Comparison of ENCODE assay signal across 23 cellular contexts in the genomic region with DNA sequence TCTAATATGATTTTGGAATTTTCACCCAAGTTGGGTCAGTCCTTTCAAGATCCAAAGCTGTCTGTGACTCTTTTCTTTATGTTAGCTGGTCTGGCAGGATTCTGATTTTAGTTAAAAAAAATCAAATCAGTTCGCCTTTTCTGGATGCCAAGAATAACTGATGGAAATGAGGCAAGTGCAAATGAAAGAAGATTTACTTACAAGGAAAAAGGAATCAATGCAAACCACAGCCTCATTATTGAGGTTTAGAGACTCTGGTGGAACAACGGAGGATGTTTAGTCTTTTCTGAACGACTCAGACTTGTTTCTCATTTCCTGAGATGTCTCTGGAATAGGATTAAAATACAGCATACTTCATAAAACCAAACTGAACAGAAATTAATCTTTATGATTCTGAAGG.
A peak's percentile ranks its signal among the peaks of the same experiment; 100 is the strongest.
DNase-seq lines count a peak whose midpoint lies in the region; ATAC-seq, FAIRE-seq and TF ChIP-seq lines count a peak whose summit lies in the region.
"Had no signal": no experiment of that assay in that cellular context is flagged by ENCODE, and none has a peak within 500 bp of the region (broad histone marks: within the 10 kb centered on the region; RNA-seq: fewer than 3 reads in every experiment).

No MANE protein-coding gene starts in this region.

- no peaks in the 10 kb centered on the region for H4K20me1 ChIP-seq in astrocyte (ENCODE audit: insufficient read depth, low read length)

- peaks cover 28% of the 10 kb centered on the region for H3K4me1 Mint-ChIP-seq in astrocyte (ENCODE audit: low read depth, unreplicated experiment)

- DNase-seq in EH (ENCODE audit: low read depth), result peak; percentile 51
- peak; percentile 30 for DNase-seq in HT1080 (ENCODE audit: low read depth)
- peak; percentile 91 for DNase-seq in astrocyte (ENCODE audit: low read depth)
- peak; percentile 33 for DNase-seq in iris pigment epithelial cell (ENCODE audit: low read depth)
- DNase-seq in body of pancreas, result no peak
- no peak for DNase-seq in caudate nucleus (lab: John Stamatoyannopoulos, UW)
- DNase-seq in NCI-H2107 treated with DMSO at 0.1 percent for 48 hours (lab: John Stamatoyannopoulos, UW; ENCODE audit: unreplicated experiment), result no peak
- DNase-seq: DMS53; GOT3; NCI-H1092; NCI-H146; NCI-H2029; NCI-H226; NCI-H524; NCI-H774; NK-92 treated with Interleukin-12 subunit alpha and Interleukin-12 subunit beta, amount 100 ng/mL, for 24 hours; SJCRH30 had no signal

- H2AFZ ChIP-seq in astrocyte (ENCODE audit: low read depth, low read length), result no peak overlapping the region

- no peak for ATAC-seq in HG03039 (IDR thresholded peaks at IDR 0.05; ENCODE audit: unreplicated experiment)
- ATAC-seq in body of pancreas, result no peak
- ATAC-seq: GM12878, HCT116, Panc1 had no signal

- H3K4me3 Mint-ChIP-seq in astrocyte (ENCODE audit: unreplicated experiment), result no peak overlapping the region

- H3K4me1 ChIP-seq in astrocyte (ENCODE audit: insufficient read depth, low read length) (peaks cover 25% of the 10 kb centered on the region), body of pancreas (no peaks in the 10 kb centered on the region)

- 55 to 75% methylated on average over 3 of the region's 3 CpGs for WGBS in body of pancreas, 2 donors

- no peaks in the 10 kb centered on the region for H3K36me3 Mint-ChIP-seq in astrocyte (ENCODE audit: low read depth, unreplicated experiment)

- no peaks in the 10 kb centered on the region for H3K9me3 ChIP-seq in astrocyte (ENCODE audit: insufficient read depth, low read depth, low read length)
- H3K9me3 ChIP-seq in body of pancreas, result no peaks in the 10 kb centered on the region
- H3K9me3 ChIP-seq: SJCRH30 had no signal

- no peaks in the 10 kb centered on the region for H3K9me3 Mint-ChIP-seq in astrocyte (ENCODE audit: unreplicated experiment)

- H3K4me2 ChIP-seq in astrocyte (ENCODE audit: low read length), result peak overlapping the region; percentile 42

- H3K9ac ChIP-seq in astrocyte (ENCODE audit: low read length), result no peak overlapping the region

- intact Hi-C loops in body of pancreas (cut with DNase I), result no loop called here

- FAIRE-seq in astrocyte (lab: Jason Lieb, UNC), result peak; percentile 37
- FAIRE-seq: D721Med, GM12878 had no signal

- H3K27me3 ChIP-seq in astrocyte (ENCODE audit: insufficient read depth, low read length), result no peaks in the 10 kb centered on the region
- H3K27me3 ChIP-seq in body of pancreas, result no peaks in the 10 kb centered on the region
- H3K27me3 ChIP-seq: SJCRH30 had no signal

- H3K4me3 ChIP-seq in astrocyte (ENCODE audit: insufficient read depth, low read depth, low read length), result no peak overlapping the region
- no peak overlapping the region for H3K4me3 ChIP-seq in body of pancreas
- H3K4me3 ChIP-seq: GM12878, SJCRH30 had no signal

- H3K36me3 ChIP-seq in astrocyte (ENCODE audit: insufficient read depth, low read length), result no peaks in the 10 kb centered on the region
- no peaks in the 10 kb centered on the region for H3K36me3 ChIP-seq in body of pancreas (replicated peaks in 1 of 2; ENCODE audit: insufficient read depth in 1 of 2, low read depth in 2 of 2)
- H3K36me3 ChIP-seq: SJCRH30 had no signal

- no peak for TF ChIP-seq CTCF in astrocyte (IDR thresholded peaks at IDR 0.05; ENCODE audit: insufficient read depth, low read depth, low read length)
- TF ChIP-seq CTCF in body of pancreas (IDR thresholded peaks at IDR 0.05), result no peak

- no peak for TF ChIP-seq POLR2A in body of pancreas (IDR thresholded peaks at IDR 0.05)

- H3K27ac ChIP-seq in astrocyte (ENCODE audit: low read depth, low read length), result no peak overlapping the region
- no peak overlapping the region for H3K27ac ChIP-seq in body of pancreas
- H3K27ac ChIP-seq in caudate nucleus (ENCODE audit: low read depth, low read length), result no peak overlapping the region
- H3K27ac ChIP-seq: C4-2B, SJCRH30 had no signal

- peak overlapping the region; percentile 26 for H3K27ac Mint-ChIP-seq in astrocyte (ENCODE audit: unreplicated experiment)

- no peaks in the 10 kb centered on the region for H3K27me3 Mint-ChIP-seq in astrocyte (ENCODE audit: low read depth, unreplicated experiment)

- no peaks in the 10 kb centered on the region for H3K79me2 ChIP-seq in astrocyte (ENCODE audit: insufficient read depth, low read length)

Comparison
In these comparisons a context has a peak if more than half of its experiments do, and no peak if none do; other contexts are left out.
1. DNase-seq: peak in EH (single experiment), HT1080 (single experiment), astrocyte (single experiment) and iris pigment epithelial cell (single experiment); none in body of pancreas (0 of 4), caudate nucleus (0 of 61) and NCI-H2107 treated with DMSO at 0.1 percent for 48 hours (single experiment).